ENCODE assay signal across 10 cellular contexts in genomic region chr11:122691751-122692150, GRCh38. TPM values are rescaled to one million over a fixed set of nuclear protein-coding genes. Genes with fewer than 3 reads are reported as not detected.
DNase-seq lines count a peak whose midpoint lies in the region; ATAC-seq and TF ChIP-seq lines count a peak whose summit lies in the region.
"Had no signal": no experiment of that assay in that cellular context is flagged by ENCODE, and none has a peak within 500 bp of the region (broad histone marks: within the 10 kb centered on the region; RNA-seq: fewer than 3 reads in every experiment).

No MANE protein-coding gene starts in this region.

- H3K4me3 ChIP-seq in right lobe of liver, result no peak overlapping the region
- H3K4me3 ChIP-seq in subcutaneous abdominal adipose tissue (ENCODE audit: low read depth in 1 of 5, low read length in 5 of 5), result no peak overlapping the region
- H3K4me3 ChIP-seq: A549, GM12878 had no signal

- H3K4me1 ChIP-seq in right lobe of liver (no peaks in the 10 kb centered on the region), subcutaneous abdominal adipose tissue (ENCODE audit: control insufficient read depth in 5 of 5, insufficient read depth in 5 of 5, low read length in 5 of 5) (peaks cover 0 to 21% (median 16%) of the 10 kb centered on the region in 5 donors)

- WGBS in right lobe of liver (ENCODE audit: insufficient coverage, low coverage, low lambda C conversion rate, missing lambda C conversion rate), result 86% methylated on average over 1 of the region's 3 CpGs

- TF ChIP-seq CTCF in right lobe of liver (IDR thresholded peaks at IDR 0.05), result no peak

- peaks cover 33% of the 10 kb centered on the region for H3K4me1 Mint-ChIP-seq in T-helper 1 cell treated with Interleukin-12 subunit alpha and Interleukin-12 subunit beta and Interleukin-4 antibody, amounts not matched to agents 30 μg/mL and 1 μg/mL, for 36 hours (ENCODE audit: low read depth)
- peaks cover 46% of the 10 kb centered on the region for H3K4me1 Mint-ChIP-seq in activated naive CD8-positive, alpha-beta T cell treated with anti-CD3 and anti-CD28 coated beads, Interleukin-2, amount 10 ng/mL, durations not matched to agents 7 days and 5 days

- peaks cover 14% of the 10 kb centered on the region for H3K27me3 Mint-ChIP-seq in T-helper 1 cell treated with Interleukin-12 subunit alpha and Interleukin-12 subunit beta and Interleukin-4 antibody, amounts not matched to agents 30 μg/mL and 1 μg/mL, for 36 hours (ENCODE audit: low read depth)
- H3K27me3 Mint-ChIP-seq in activated naive CD8-positive, alpha-beta T cell treated with anti-CD3 and anti-CD28 coated beads, Interleukin-2, amount 10 ng/mL, durations not matched to agents 7 days and 5 days, result no peaks in the 10 kb centered on the region

- TF ChIP-seq POLR2A in right lobe of liver (IDR thresholded peaks at IDR 0.05), result no peak

- H3K27ac Mint-ChIP-seq in T-helper 1 cell treated with Interleukin-12 subunit alpha and Interleukin-12 subunit beta and Interleukin-4 antibody, amounts not matched to agents 30 μg/mL and 1 μg/mL, for 36 hours, result peak overlapping the region; percentile 4
- peak overlapping the region; percentile 88 for H3K27ac Mint-ChIP-seq in activated naive CD8-positive, alpha-beta T cell treated with anti-CD3 and anti-CD28 coated beads, Interleukin-2, amount 10 ng/mL, durations not matched to agents 7 days and 5 days

- no peaks in the 10 kb centered on the region for H3K9me3 Mint-ChIP-seq in T-helper 1 cell treated with Interleukin-12 subunit alpha and Interleukin-12 subunit beta and Interleukin-4 antibody, amounts not matched to agents 30 μg/mL and 1 μg/mL, for 36 hours
- peaks cover 3% of the 10 kb centered on the region for H3K9me3 Mint-ChIP-seq in activated naive CD8-positive, alpha-beta T cell treated with anti-CD3 and anti-CD28 coated beads, Interleukin-2, amount 10 ng/mL, durations not matched to agents 7 days and 5 days

- H3K27ac ChIP-seq in right lobe of liver, result peak overlapping the region in 2 of 3 donors; percentile 26 to 37
- H3K27ac ChIP-seq in subcutaneous abdominal adipose tissue (ENCODE audit: low read depth, low read length), result peak overlapping the region; percentile 31

- ATAC-seq in activated naive CD8-positive, alpha-beta T cell treated with anti-CD3 and anti-CD28 coated beads, Interleukin-2, amount 10 ng/mL, durations not matched to agents 7 days and 5 days (ENCODE audit: low read depth), result no peak
- no peak for ATAC-seq in right lobe of liver
- no peak for ATAC-seq in HG02938 (IDR thresholded peaks at IDR 0.05; ENCODE audit: unreplicated experiment)
- ATAC-seq in HG03457 (IDR thresholded peaks at IDR 0.05; ENCODE audit: unreplicated experiment), result no peak
- no peak for ATAC-seq in GM18868 (IDR thresholded peaks at IDR 0.05; ENCODE audit: unreplicated experiment)
- ATAC-seq: A549, GM12878 had no signal

- peak overlapping the region in 1 of 5 donors; percentile 38 for H3K9ac ChIP-seq in subcutaneous abdominal adipose tissue (ENCODE audit: low read length in 5 of 5)

- peaks cover 8% of the 10 kb centered on the region for H3K36me3 Mint-ChIP-seq in T-helper 1 cell treated with Interleukin-12 subunit alpha and Interleukin-12 subunit beta and Interleukin-4 antibody, amounts not matched to agents 30 μg/mL and 1 μg/mL, for 36 hours (ENCODE audit: low read depth)
- peaks cover 23% of the 10 kb centered on the region for H3K36me3 Mint-ChIP-seq in activated naive CD8-positive, alpha-beta T cell treated with anti-CD3 and anti-CD28 coated beads, Interleukin-2, amount 10 ng/mL, durations not matched to agents 7 days and 5 days

- POLR2A ChIA-PET in activated naive CD8-positive, alpha-beta T cell treated with anti-CD3 and anti-CD28 coated beads, Interleukin-2, amount 10 ng/mL, durations not matched to agents 7 days and 5 days (lab: Charles Lee), result interaction anchor here (0.7 to 2.5 kb wide), 12 partner anchors 10 to 152 kb away, joined by 3 to 14 read pairs (median 4); no protein-coding TSS in a partner anchor

- intact Hi-C loops in right lobe of liver (cut with DNase I), result no loop called here

- H3K36me3 ChIP-seq in right lobe of liver (no peaks in the 10 kb centered on the region), subcutaneous abdominal adipose tissue (ENCODE audit: control insufficient read depth in 5 of 5, insufficient read depth in 5 of 5, low read length in 5 of 5) (no peaks in the 10 kb centered on the region)

- H3K9me3 ChIP-seq in right lobe of liver, result no peaks in the 10 kb centered on the region
- no peaks in the 10 kb centered on the region for H3K9me3 ChIP-seq in subcutaneous abdominal adipose tissue (ENCODE audit: control insufficient read depth in 5 of 5, low read length in 5 of 5)
- H3K9me3 ChIP-seq: A549 had no signal

- no peak for DNase-seq in T-helper 1 cell
- no peak for DNase-seq in activated naive CD8-positive, alpha-beta T cell treated with anti-CD3 and anti-CD28 coated beads, Interleukin-2, amount 10 ng/mL, durations not matched to agents 7 days and 5 days
- DNase-seq in right lobe of liver, result no peak

- no peak overlapping the region for H3K4me3 Mint-ChIP-seq in T-helper 1 cell treated with Interleukin-12 subunit alpha and Interleukin-12 subunit beta and Interleukin-4 antibody, amounts not matched to agents 30 μg/mL and 1 μg/mL, for 36 hours
- no peak overlapping the region for H3K4me3 Mint-ChIP-seq in activated naive CD8-positive, alpha-beta T cell treated with anti-CD3 and anti-CD28 coated beads, Interleukin-2, amount 10 ng/mL, durations not matched to agents 7 days and 5 days

- no peaks in the 10 kb centered on the region for H3K27me3 ChIP-seq in right lobe of liver
- H3K27me3 ChIP-seq in subcutaneous abdominal adipose tissue (ENCODE audit: control insufficient read depth in 5 of 5, insufficient read depth in 4 of 5, low read length in 5 of 5), result no peaks in the 10 kb centered on the region

RNA-seq across cellular contexts. Expression of gene UBASH3B, which starts 36.2 kb away (rescaled TPM):
- total RNA-seq in activated naive CD8-positive, alpha-beta T cell treated with anti-CD3 and anti-CD28 coated beads, Interleukin-2, amount 10 ng/mL, durations not matched to agents 7 days and 5 days, result 10 to 100 TPM; 40.7 to 44.8 TPM
- 10 to 100 TPM in 1 of 6 experiments, 1 to 10 TPM in 5; 1.7 to 10.5 (median 2.4) TPM for total RNA-seq in right lobe of liver
